19 cellular contexts compared by ENCODE assay signal in genomic region chrX:63679432-63679831, GRCh38.
DNase-seq lines count a peak whose midpoint lies in the region; ATAC-seq, FAIRE-seq and TF ChIP-seq lines count a peak whose summit lies in the region.
"Had no signal": no experiment of that assay in that cellular context is flagged by ENCODE, and none has a peak within 500 bp of the region (broad histone marks: within the 10 kb centered on the region; RNA-seq: fewer than 3 reads in every experiment).

No MANE protein-coding gene starts in this region.

- CTCF ChIA-PET in IMR-90 (lab: Yijun Ruan, JAX) (no interaction called here), K562 (lab: Yijun Ruan, JAX; ENCODE audit: low intra/inter-chr PET ratio) (no interaction called here)

- no peak overlapping the region for H2BK120ac ChIP-seq in IMR-90 (ENCODE audit: low read depth, low read length)

- no peak overlapping the region for H3K56ac ChIP-seq in IMR-90 (ENCODE audit: extremely low read depth, insufficient read depth, low read length)

- no TSS peak for BruUV-seq in IMR-90 (replicated peaks; lab: Mats Ljungman, UMichigan)
- BruUV-seq in K562 (replicated peaks; lab: Mats Ljungman, UMichigan): no TSS peak

- no peak overlapping the region for H4K5ac ChIP-seq in IMR-90 (ENCODE audit: low read depth, low read length)

- in situ Hi-C loops in IMR-90 (cut with MboI; ENCODE audit: low sequenced_read_pairs): no loop called here
- in situ Hi-C loops in K562 (cut with MboI): no loop called here

- no CpG with 5 or more reads among the region's 3 CpGs for WGBS in IMR-90 (ENCODE audit: extremely low coverage in 2 of 2, insufficient read length in 1 of 2), 2 experiments
- WGBS in K562 (ENCODE audit: insufficient coverage, low coverage, missing lambda C conversion rate): 0% methylated on average over 3 of the region's 3 CpGs

- H2AK9ac ChIP-seq in IMR-90 (replicated peaks; ENCODE audit: low read depth, low read length, poor library complexity): no peak overlapping the region

- H3K9me3 ChIP-seq in IMR-90 (ENCODE audit: control insufficient read depth, insufficient read depth, low read length) (no peaks in the 10 kb centered on the region), K562 (replicated peaks; ENCODE audit: control insufficient read depth, insufficient read depth, low read depth, low read length) (no peaks in the 10 kb centered on the region)
- H3K9me3 ChIP-seq: Caco-2, HAP-1 had no signal

- FAIRE-seq in G401.6 (lab: Jason Lieb, UNC): peak; percentile 31
- no peak for FAIRE-seq in K562 (lab: Jason Lieb, UNC)
- FAIRE-seq: GM19239, H54 had no signal

- no peaks in the 10 kb centered on the region; the same call in 1 of the 2 replicates for H3K36me3 ChIP-seq in IMR-90 (ENCODE audit: control insufficient read depth, insufficient read depth, low read length)
- H3K36me3 ChIP-seq in K562 (ENCODE audit: control insufficient read depth, insufficient read depth, low read length): no peaks in the 10 kb centered on the region
- H3K36me3 ChIP-seq: HAP-1 had no signal

- no peaks in the 10 kb centered on the region for H3K79me2 ChIP-seq in K562 (ENCODE audit: control insufficient read depth, insufficient read depth, low read length)

- H3K9me1 ChIP-seq in IMR-90 (ENCODE audit: insufficient read depth, low read length) (no peaks in the 10 kb centered on the region), K562 (ENCODE audit: control insufficient read depth, insufficient read depth, low read length) (no peaks in the 10 kb centered on the region)

- H3K4me1 ChIP-seq in IMR-90 (ENCODE audit: control insufficient read depth, insufficient read depth, low read length) (no peaks in the 10 kb centered on the region), K562 (replicated peaks in 1 of 2; ENCODE audit: control insufficient read depth in 2 of 2, insufficient read depth in 2 of 2, low read length in 2 of 2) (no peaks in the 10 kb centered on the region)
- H3K4me1 ChIP-seq: BLaER1, Caco-2, HAP-1 had no signal

- TF ChIP-seq CTCF in IMR-90 (conservative IDR thresholded peaks at IDR 0.05; ENCODE audit: low read depth, low read length) (no peak), K562 (IDR thresholded peaks at IDR 0.05 in 2 of 3, conservative IDR thresholded peaks at IDR 0.05 in 1 of 3; ENCODE audit: insufficient read depth in 2 of 3, low read depth in 1 of 3, low read length in 3 of 3) (no peak)

- H3K18ac ChIP-seq in IMR-90 (ENCODE audit: low read depth, low read length): no peak overlapping the region

- no peak overlapping the region for H3K23ac ChIP-seq in IMR-90 (ENCODE audit: low read depth, low read length)

- H3K4me3 ChIP-seq in IMR-90 (ENCODE audit: insufficient read depth, low read depth, low read length): no peak overlapping the region
- no peak overlapping the region for H3K4me3 ChIP-seq in K562
- H3K4me3 ChIP-seq: BLaER1, GM23338, HAP-1 had no signal

- DNase-seq in IMR-90 (no peak), K562 (ENCODE audit: extremely low read depth in 1 of 4, low spot score in 3 of 4) (no peak), GM03348 (ENCODE audit: low spot score) (no peak), T-helper 9 cell (no peak)
- DNase-seq: Caco-2; CD4-positive, CD25-positive, alpha-beta regulatory T cell; CD8-positive, alpha-beta T cell; DMS153; DND-41; GDM1; HFFc6 had no signal

- no peak overlapping the region for H4K91ac ChIP-seq in IMR-90 (ENCODE audit: insufficient read depth, low read depth, low read length)

- H3K79me1 ChIP-seq in IMR-90 (ENCODE audit: low read depth in 1 of 2, low read length in 2 of 2): no peaks in the 10 kb centered on the region

- TF ChIP-seq EP300 in K562 (IDR thresholded peaks at IDR 0.05; ENCODE audit: low read length): no peak

- no peak overlapping the region for H2AFZ ChIP-seq in IMR-90 (replicated peaks; ENCODE audit: low read length, poor library complexity)
- no peak overlapping the region for H2AFZ ChIP-seq in K562 (ENCODE audit: low read depth, low read length)
- H2AFZ ChIP-seq: GM23338 had no signal

- H2BK15ac ChIP-seq in IMR-90 (ENCODE audit: low read depth, low read length): no peak overlapping the region

- no peak for TF ChIP-seq RAD21 in IMR-90 (IDR thresholded peaks at IDR 0.05; ENCODE audit: low read length)
- no peak for TF ChIP-seq RAD21 in K562 (CRISPR knock-in tag; conservative IDR thresholded peaks at IDR 0.05 in 1 of 2, IDR thresholded peaks at IDR 0.05 in 1 of 2)

- H2AK5ac ChIP-seq in IMR-90 (ENCODE audit: low read depth, low read length): no peak overlapping the region

- H4K20me1 ChIP-seq in IMR-90 (ENCODE audit: insufficient read depth, low read length): no peaks in the 10 kb centered on the region
- H4K20me1 ChIP-seq in K562 (replicated peaks; ENCODE audit: control insufficient read depth, insufficient read depth, low read length): no peaks in the 10 kb centered on the region
- H4K20me1 ChIP-seq: BLaER1 had no signal

- no peak overlapping the region for H2BK5ac ChIP-seq in IMR-90 (ENCODE audit: low read depth, low read length, poor library complexity, severe bottlenecking)

- TF ChIP-seq POLR2A in IMR-90 (IDR thresholded peaks at IDR 0.05; ENCODE audit: low read depth, low read length): no peak
- TF ChIP-seq POLR2A in K562 (conservative IDR thresholded peaks at IDR 0.05): no peak

- H4K8ac ChIP-seq in IMR-90 (ENCODE audit: low read depth in 2 of 2, low read length in 2 of 2): no peak overlapping the region

- no peak overlapping the region for H3K4ac ChIP-seq in IMR-90 (ENCODE audit: low read depth, low read length)

- no peak overlapping the region for H3K14ac ChIP-seq in IMR-90 (replicated peaks; ENCODE audit: low read depth, low read length)

- POLR2A ChIA-PET in IMR-90 (lab: Charles Lee; ENCODE audit: unreplicated experiment): no interaction called here
- POLR2A ChIA-PET in K562 (lab: Yijun Ruan, JAX): no interaction called here

- dilution Hi-C loops in IMR-90 (cut with HindIII; ENCODE audit: low sequenced_read_pairs, unreplicated experiment): no loop called here

- no peaks in the 10 kb centered on the region for H3K27me3 ChIP-seq in IMR-90 (ENCODE audit: control insufficient read depth, insufficient read depth, low read length)
- H3K27me3 ChIP-seq in K562 (ENCODE audit: control insufficient read depth in 2 of 2, insufficient read depth in 2 of 2, low read length in 2 of 2): no peaks in the 10 kb centered on the region
- H3K27me3 ChIP-seq: BLaER1 had no signal

- no peak overlapping the region for H2BK20ac ChIP-seq in IMR-90 (ENCODE audit: low read depth, low read length)

- H3K27ac ChIP-seq in IMR-90 (ENCODE audit: insufficient read depth, low read length) (no peak overlapping the region), K562 (ENCODE audit: extremely low read depth, low read depth, low read length) (no peak overlapping the region)
- H3K27ac ChIP-seq: BLaER1, C4-2B had no signal

- H3K9ac ChIP-seq in IMR-90 (ENCODE audit: low read depth, low read length): no peak overlapping the region
- H3K9ac ChIP-seq in K562 (ENCODE audit: insufficient read depth in 1 of 2, low read depth in 2 of 2, low read length in 2 of 2): no peak overlapping the region
- H3K9ac ChIP-seq: BLaER1 had no signal

- intact Hi-C loops in IMR-90 (cut with micrococcal nuclease): no loop called here
- intact Hi-C loops in K562 (cut with micrococcal nuclease): no loop called here

- ATAC-seq in IMR-90 (ENCODE audit: low read depth): no peak
- no peak for ATAC-seq in K562
- ATAC-seq in GM18861 (IDR thresholded peaks at IDR 0.05; ENCODE audit: unreplicated experiment): no peak
- ATAC-seq: CD8-positive, alpha-beta T cell; GM23338 had no signal

- no peak overlapping the region for H3K4me2 ChIP-seq in IMR-90 (ENCODE audit: low read depth, low read length)
- no peak overlapping the region for H3K4me2 ChIP-seq in K562 (ENCODE audit: insufficient read depth, low read length)
- H3K4me2 ChIP-seq: BLaER1, GM23338 had no signal

TF ChIP-seq in IMR-90, 13 proteins besides CTCF, POLR2A, EP300 and RAD21:
- no peak for TF ChIP-seq SMC3 (IDR thresholded peaks at IDR 0.05; ENCODE audit: low read depth, low read length)
- TF ChIP-seq MAFK (IDR thresholded peaks at IDR 0.05; ENCODE audit: low read depth, low read length): peak; percentile 96

TF ChIP-seq in K562, 482 proteins besides CTCF, POLR2A, EP300 and RAD21:
- TF ChIP-seq MAFF (IDR thresholded peaks at IDR 0.05; ENCODE audit: low read length) (peak; percentile 63), MAFG (tag; conservative IDR thresholded peaks at IDR 0.05) (0 out of 2 replicates have a peak, but pooled peaks have one; percentile 48), CGGBP1 (CRISPR knock-in tag; IDR thresholded peaks at IDR 0.05) (no peak), ZNF316 (IDR thresholded peaks at IDR 0.05) (peak; percentile 83), MAFK (IDR thresholded peaks at IDR 0.05; ENCODE audit: low read length) (peak; percentile 64; the same call in 1 of the 2 replicates), C11orf30 (IDR thresholded peaks at IDR 0.05; ENCODE audit: low read depth) (peak; percentile 67), RBFOX2 (IDR thresholded peaks at IDR 0.05; ENCODE audit: low read depth, low read length) (no peak)
